Comparison of ENCODE assay signal across 12 cellular contexts in genomic region chr18:13219576-13219975, GRCh38. TPM values are rescaled to one million over a fixed set of nuclear protein-coding genes. Genes with fewer than 3 reads are reported as not detected.
DNase-seq lines count a peak whose midpoint lies in the region; ATAC-seq, FAIRE-seq and TF ChIP-seq lines count a peak whose summit lies in the region.
"Had no signal": no experiment of that assay in that cellular context is flagged by ENCODE, and none has a peak within 500 bp of the region (broad histone marks: within the 10 kb centered on the region; RNA-seq: fewer than 3 reads in every experiment).

No MANE protein-coding gene starts in this region.

- H3K27me3 Mint-ChIP-seq in MCF 10A (ENCODE audit: insufficient read depth, unreplicated experiment), result peaks cover 63% of the 10 kb centered on the region
- H3K27me3 Mint-ChIP-seq in naive thymus-derived CD4-positive, alpha-beta T cell, result peaks cover 0 to 29% (median 6%) of the 10 kb centered on the region in 5 donors

- no peaks in the 10 kb centered on the region for H3K9me3 Mint-ChIP-seq in MCF 10A (ENCODE audit: unreplicated experiment)
- peaks cover 0 to 1% (median 0%) of the 10 kb centered on the region in 11 donors for H3K9me3 Mint-ChIP-seq in naive thymus-derived CD4-positive, alpha-beta T cell

- intact Hi-C loops in breast epithelium (cut with DNase I; ENCODE audit: low total_unique reads), result no loop called here
- intact Hi-C loops in MCF 10A (cut with micrococcal nuclease), result loop anchor here (10.0 kb wide), 1 partner anchor 395 kb away; no protein-coding TSS in a partner anchor
- intact Hi-C loops in naive thymus-derived CD4-positive, alpha-beta T cell (cut with micrococcal nuclease), result loop anchor here (2.0 to 5.0 kb wide), 4 partner anchors 41 to 913 kb away; partner anchors contain the start of gene ZNF519 (in 1 of the 2)

- no peaks in the 10 kb centered on the region for H3K36me3 ChIP-seq in breast epithelium
- no peaks in the 10 kb centered on the region for H3K36me3 ChIP-seq in naive thymus-derived CD4-positive, alpha-beta T cell (ENCODE audit: control insufficient read depth in 2 of 3, insufficient read depth in 3 of 3, low read length in 3 of 3)

- no peak overlapping the region for H3K4me3 Mint-ChIP-seq in MCF 10A (ENCODE audit: unreplicated experiment)
- peak overlapping the region; percentile 75 to 92 (median 87) for H3K4me3 Mint-ChIP-seq in naive thymus-derived CD4-positive, alpha-beta T cell

- H3K27me3 ChIP-seq in breast epithelium, result no peaks in the 10 kb centered on the region
- no peaks in the 10 kb centered on the region for H3K27me3 ChIP-seq in naive thymus-derived CD4-positive, alpha-beta T cell (ENCODE audit: control insufficient read depth in 2 of 2, insufficient read depth in 2 of 2, low read length in 2 of 2)

- no peak for TF ChIP-seq POLR2A in breast epithelium (IDR thresholded peaks at IDR 0.05)

- H3K27ac ChIP-seq in breast epithelium, result peak overlapping the region in 1 of 2 donors; percentile 84
- H3K27ac ChIP-seq in caudate nucleus (ENCODE audit: low read depth, low read length), result peak overlapping the region; percentile 60
- H3K27ac ChIP-seq in naive thymus-derived CD4-positive, alpha-beta T cell (ENCODE audit: low read depth, low read length), result peak overlapping the region; percentile 76
- H3K27ac ChIP-seq: GM23248 had no signal

- H3K4me1 Mint-ChIP-seq in MCF 10A (ENCODE audit: insufficient read depth, unreplicated experiment), result peaks cover 5% of the 10 kb centered on the region
- H3K4me1 Mint-ChIP-seq in naive thymus-derived CD4-positive, alpha-beta T cell, result peaks cover 14 to 56% (median 47%) of the 10 kb centered on the region in 7 donors

- DNase-seq in breast epithelium (ENCODE audit: low spot score in 2 of 2) (no peak), MCF 10A (ENCODE audit: unreplicated experiment) (no peak), caudate nucleus (lab: John Stamatoyannopoulos, UW) (peak in 1 of 61 donors; percentile 36), urothelium cell line (ENCODE audit: low spot score) (no peak), middle frontal gyrus (ENCODE audit: extremely low spot score, low spot score) (no peak), NCI-H524 (lab: John Stamatoyannopoulos, UW) (no peak)
- no peak for DNase-seq in naive thymus-derived CD4-positive, alpha-beta T cell
- DNase-seq: GM23248, occipital lobe, SK-N-SH had no signal

- CTCF ChIA-PET in MCF 10A (lab: Yijun Ruan, JAX), result interaction anchor here (0.6 kb wide), 1 partner anchor 321 kb away, joined by 3 read pairs; no protein-coding TSS in a partner anchor
- CTCF ChIA-PET in naive thymus-derived CD4-positive, alpha-beta T cell (lab: Charles Lee), result interaction anchor here (0.7 to 1.3 kb wide), 2 partner anchors 311 to 868 kb away, joined by 3 to 4 read pairs; no protein-coding TSS in a partner anchor

- TF ChIP-seq CTCF in breast epithelium (IDR thresholded peaks at IDR 0.05), result no peak
- no peak for TF ChIP-seq CTCF in MCF 10A (IDR thresholded peaks at IDR 0.05; ENCODE audit: unreplicated experiment)

- no TSS peak for BruUV-seq in MCF 10A (replicated peaks; lab: Mats Ljungman, UMichigan)

- peak overlapping the region; percentile 85 to 97 (median 87) for H3K4me3 ChIP-seq in breast epithelium
- H3K4me3 ChIP-seq in naive thymus-derived CD4-positive, alpha-beta T cell (ENCODE audit: low read length), result peak overlapping the region; percentile 55
- H3K4me3 ChIP-seq: GM23248 had no signal

- H3K4me1 ChIP-seq in breast epithelium, result peaks cover 20 to 38% of the 10 kb centered on the region in 2 donors
- H3K4me1 ChIP-seq in naive thymus-derived CD4-positive, alpha-beta T cell (ENCODE audit: control insufficient read depth in 2 of 2, insufficient read depth in 2 of 2, low read length in 2 of 2), result peaks cover 5 to 16% of the 10 kb centered on the region in 2 donors

- FAIRE-seq in urothelium cell line (lab: Jason Lieb, UNC), result peak; percentile 89
- FAIRE-seq: GM12892 had no signal

- no peak for ATAC-seq in naive thymus-derived CD4-positive, alpha-beta T cell
- ATAC-seq in GM19463 (IDR thresholded peaks at IDR 0.05; ENCODE audit: unreplicated experiment), result no peak

- no peaks in the 10 kb centered on the region for H3K9me3 ChIP-seq in breast epithelium
- H3K9me3 ChIP-seq in naive thymus-derived CD4-positive, alpha-beta T cell (ENCODE audit: control insufficient read depth in 2 of 3, low read length in 3 of 3), result no peaks in the 10 kb centered on the region
- H3K9me3 ChIP-seq: SK-N-SH had no signal

- H3K27ac Mint-ChIP-seq in MCF 10A (ENCODE audit: low read depth, unreplicated experiment), result no peak overlapping the region
- peak overlapping the region in 8 of 9 donors; percentile 41 to 89 (median 82) for H3K27ac Mint-ChIP-seq in naive thymus-derived CD4-positive, alpha-beta T cell

- H3K36me3 Mint-ChIP-seq in MCF 10A (ENCODE audit: insufficient read depth, unreplicated experiment), result no peaks in the 10 kb centered on the region
- no peaks in the 10 kb centered on the region for H3K36me3 Mint-ChIP-seq in naive thymus-derived CD4-positive, alpha-beta T cell

- POLR2A ChIA-PET in MCF 10A (lab: Yijun Ruan, JAX), result interaction anchor here (0.8 kb wide), 1 partner anchor 23 kb away, joined by 4 read pairs; no protein-coding TSS in a partner anchor
- POLR2A ChIA-PET in naive thymus-derived CD4-positive, alpha-beta T cell (lab: Charles Lee), result interaction anchor here (0.7 to 1.8 kb wide), 8 partner anchors 9 to 389 kb away, joined by 3 to 7 read pairs (median 5); no protein-coding TSS in a partner anchor

RNA-seq across cellular contexts. Expression of gene LDLRAD4, which starts 1.0 kb away (rescaled TPM):
- total RNA-seq in breast epithelium (10 to 100 TPM; 28.5 to 94.3 (median 42.9) TPM), MCF 10A (2022) (not detected in 2 replicates)
- 10 to 100 TPM; 33.4 to 84.3 (median 60.1) TPM for total RNA-seq in naive thymus-derived CD4-positive, alpha-beta T cell
- polyA plus RNA-seq in naive thymus-derived CD4-positive, alpha-beta T cell, result 10 to 100 TPM; 13.0 to 19.5 TPM
- total RNA-seq: GM23248 had no signal
- polyA plus RNA-seq: GM23248 had no signal

Comparison
In these comparisons a context has a peak if more than half of its experiments do, and no peak if none do; other contexts are left out.
1. RNA of gene LDLRAD4, which starts 1.0 kb away (total RNA-seq): 33.4 to 84.3 TPM in naive thymus-derived CD4-positive, alpha-beta T cell and 28.5 to 94.3 TPM in breast epithelium; not detected in MCF 10A; every median in the first group is over 10 times any median in the second.